Comparison of ENCODE assay signal across 8 cellular contexts in genomic region chr18:50374753-50375391, GRCh38. TPM values are rescaled to one million over a fixed set of nuclear protein-coding genes. Genes with fewer than 3 reads are reported as not detected.
A peak's percentile ranks its signal among the peaks of the same experiment; 100 is the strongest.
DNase-seq lines count a peak whose midpoint lies in the region; ATAC-seq, FAIRE-seq and TF ChIP-seq lines count a peak whose summit lies in the region.

SKA1 (plus strand) TSS chr18:50375046; CDS start chr18:50375831, 785 bp downstream.

- peak within 1 kb of the TSS; percentile 76 for H3K4me3 Mint-ChIP-seq in chondrocyte (ENCODE audit: unreplicated experiment)

- no peaks in the 10 kb centered on the region for H3K36me3 ChIP-seq in keratinocyte (ENCODE audit: control insufficient read depth in 2 of 2, extremely low read depth in 1 of 2, insufficient read depth in 2 of 2, low read length in 2 of 2)

- dilution Hi-C loops in keratinocyte (cut with MboI; ENCODE audit: extremely low pct_ligation_motif_present, low sequenced_read_pairs), result no loop called here

- H3K9me3 ChIP-seq in keratinocyte (ENCODE audit: control insufficient read depth, low read depth, low read length), result peaks cover 2% of the 10 kb centered on the region

- H3K27ac ChIP-seq in keratinocyte (ENCODE audit: control insufficient read depth, insufficient read depth, low read length), result peak within 1 kb of the TSS; percentile 23

- H3K27me3 Mint-ChIP-seq in chondrocyte (ENCODE audit: low read depth), result no peaks in the 10 kb centered on the region

- peak within 1 kb of the TSS; percentile 97 for H2AFZ ChIP-seq in keratinocyte (ENCODE audit: control insufficient read depth, low read length)

- peak within 1 kb of the TSS; percentile 58 to 76 (median 67) for H3K4me3 ChIP-seq in keratinocyte (ENCODE audit: control insufficient read depth in 2 of 3, extremely low read depth in 1 of 3, insufficient read depth in 2 of 3, low read depth in 1 of 3, low read length in 3 of 3)

- H3K4me2 ChIP-seq in keratinocyte (ENCODE audit: control insufficient read depth, extremely low read depth, insufficient read depth, low read depth, low read length), result peak within 1 kb of the TSS; percentile 91

- peak; percentile 98 for ATAC-seq in HG03432 (IDR thresholded peaks at IDR 0.05; ENCODE audit: unreplicated experiment)

- FAIRE-seq in keratinocyte (lab: Jason Lieb, UNC), result peak; percentile 49

- H3K9me3 Mint-ChIP-seq in chondrocyte (ENCODE audit: low read depth), result peaks cover 11% of the 10 kb centered on the region

- H3K27me3 ChIP-seq in keratinocyte (ENCODE audit: control insufficient read depth, extremely low read depth, insufficient read depth, low read length), result no peaks in the 10 kb centered on the region

- H3K79me2 ChIP-seq in keratinocyte (ENCODE audit: control insufficient read depth, insufficient read depth, low read length), result peaks cover 13% of the 10 kb centered on the region

- H3K9me1 ChIP-seq in keratinocyte (ENCODE audit: control insufficient read depth, extremely low read depth, insufficient read depth, low read length), result no peaks in the 10 kb centered on the region

- peak within 1 kb of the TSS; percentile 72 for H3K9ac ChIP-seq in keratinocyte (ENCODE audit: control insufficient read depth, extremely low read depth, insufficient read depth, low read length)

- H3K27ac Mint-ChIP-seq in chondrocyte (ENCODE audit: unreplicated experiment), result peak within 1 kb of the TSS; percentile 59

- peak; percentile 91 for TF ChIP-seq POLR2A in GM19099 (IDR thresholded peaks at IDR 0.05; ENCODE audit: extremely low read depth, insufficient read length, low read depth)

- peaks cover 2% of the 10 kb centered on the region for H3K36me3 Mint-ChIP-seq in chondrocyte (ENCODE audit: low read depth)

- TF ChIP-seq CTCF in chondrocyte (IDR thresholded peaks at IDR 0.05), result no peak
- no peak for TF ChIP-seq CTCF in keratinocyte (optimal IDR thresholded peaks at IDR 0.05 in 1 of 3, IDR thresholded peaks at IDR 0.05 in 1 of 3, conservative IDR thresholded peaks at IDR 0.05 in 1 of 3; ENCODE audit: extremely low read depth in 1 of 3, insufficient read depth in 2 of 3, low read length in 3 of 3)

- peaks cover 16% of the 10 kb centered on the region for H3K4me1 Mint-ChIP-seq in chondrocyte (ENCODE audit: low read depth)

- no peaks in the 10 kb centered on the region for H4K20me1 ChIP-seq in keratinocyte (ENCODE audit: control insufficient read depth, extremely low read depth, insufficient read depth, low read length)

- peaks cover 11% of the 10 kb centered on the region for H3K4me1 ChIP-seq in keratinocyte (ENCODE audit: control insufficient read depth, extremely low read depth, insufficient read depth, low read length)

- DNase-seq in AG20443 (ENCODE audit: low spot score), result peak; percentile 100
- DNase-seq in NCI-H510A (lab: John Stamatoyannopoulos, UW), result peak; percentile 54
- DNase-seq in activated CD4-positive, alpha-beta T cell treated with anti-CD3 and anti-CD28 coated beads for 1 hour, result peak; percentile 85
- DNase-seq in chondrocyte (ENCODE audit: low spot score), result no peak
- DNase-seq in keratinocyte (ENCODE audit: low read depth, low spot score), result peak; percentile 49
- peak; percentile 81 to 85 for DNase-seq in stimulated activated CD4-positive, alpha-beta T cell treated with anti-CD3 and anti-CD28 coated beads, Interleukin-15, amount 100 ng/mL, for 1 hour (ENCODE audit: low read depth in 1 of 2, low spot score in 1 of 2)

RNA-seq across cellular contexts. Expression of gene SKA1, which starts in this region (rescaled TPM):
- 3.7 to 4.7 TPM (median 4.3 TPM) in 3 replicates for total RNA-seq in chondrocyte
- 1.1 to 8.4 TPM (median 7.2 TPM) in 3 replicates for polyA plus RNA-seq in keratinocyte
- not detected for polyA plus RNA-seq in keratinocyte (2011; ENCODE audit: low read depth)
- polyA plus RNA-seq in keratinocyte (2011; cell fraction: cytosol; rRNA removed), result 1.9 and 3.9 TPM in 2 replicates
- polyA plus RNA-seq in keratinocyte (2011; cell fraction: nucleus; rRNA removed), result 0.92 and 1.1 TPM in 2 replicates
- 0.08 and 6.3 TPM in 2 replicates for polyA plus RNA-seq in keratinocyte (2012; ENCODE audit: low replicate concordance)
- 0.69 to 5.3 TPM (median 4.5 TPM) in 3 replicates for polyA minus RNA-seq in keratinocyte
- 2.1 TPM for polyA minus RNA-seq in keratinocyte (2011; cell fraction: cytosol; rRNA and poly(A)+ RNA removed)
- 0.32 and 1.2 TPM in 2 replicates for polyA minus RNA-seq in keratinocyte (2011; cell fraction: nucleus; rRNA and poly(A)+ RNA removed)
